In the genomic region with DNA sequence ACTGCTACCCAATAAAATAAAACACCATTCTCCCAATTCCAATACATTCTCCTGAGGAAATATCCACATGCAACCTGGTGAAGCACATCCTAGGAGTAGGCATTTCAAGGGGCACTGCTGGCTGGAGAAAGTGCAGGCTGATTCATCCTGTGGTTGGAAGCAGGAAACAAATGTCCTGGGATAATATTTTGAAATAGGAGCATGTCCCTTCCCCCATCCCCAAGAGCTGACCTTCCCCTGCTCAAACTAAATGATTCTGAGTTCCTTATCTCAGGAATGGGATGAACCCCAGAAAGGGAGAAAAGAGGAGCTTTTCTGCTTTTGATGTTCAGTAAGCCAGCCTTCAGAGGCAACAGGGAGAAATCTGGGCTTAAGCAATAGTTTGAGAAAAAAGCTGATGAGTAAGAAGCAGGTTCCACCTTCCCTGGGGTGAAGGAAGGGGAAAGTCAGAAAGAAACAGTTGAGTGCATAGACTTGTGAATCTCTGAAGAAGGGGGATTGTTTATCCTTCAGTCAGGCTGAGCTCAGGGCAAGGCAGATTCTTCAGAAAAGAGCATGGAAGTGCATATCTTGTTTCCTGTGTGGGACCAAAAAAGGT, we compare ENCODE assay signal across 14 cellular contexts. TPM values are rescaled to one million over a fixed set of nuclear protein-coding genes. Genes with fewer than 3 reads are reported as not detected.
A peak's percentile ranks its signal among the peaks of the same experiment; 100 is the strongest.
DNase-seq lines count a peak whose midpoint lies in the region; ATAC-seq and TF ChIP-seq lines count a peak whose summit lies in the region.
"Had no signal": no experiment of that assay in that cellular context is flagged by ENCODE, and none has a peak within 500 bp of the region (broad histone marks: within the 10 kb centered on the region; RNA-seq: fewer than 3 reads in every experiment).

No MANE protein-coding gene starts in this region.

- H3K9me3 ChIP-seq in breast epithelium (no peaks in the 10 kb centered on the region), adipocyte (ENCODE audit: control insufficient read depth, low read length) (no peaks in the 10 kb centered on the region)
- H3K9me3 ChIP-seq: right lobe of liver, stomach had no signal

- peaks cover 22% of the 10 kb centered on the region for H3K4me1 Mint-ChIP-seq in MCF 10A (ENCODE audit: insufficient read depth, unreplicated experiment)

- H3K27me3 ChIP-seq in breast epithelium (no peaks in the 10 kb centered on the region), adipocyte (replicated peaks; ENCODE audit: control insufficient read depth, insufficient read depth, low read length) (no peaks in the 10 kb centered on the region)
- H3K27me3 ChIP-seq: right lobe of liver, stomach had no signal

- no peaks in the 10 kb centered on the region for H3K27me3 Mint-ChIP-seq in MCF 10A (ENCODE audit: insufficient read depth, unreplicated experiment)

- H3K4me1 ChIP-seq in breast epithelium = no peaks in the 10 kb centered on the region
- H3K4me1 ChIP-seq in adipocyte (ENCODE audit: control insufficient read depth, insufficient read depth, low read length) = peaks cover 21% of the 10 kb centered on the region
- H3K4me1 ChIP-seq: right lobe of liver had no signal

- no peaks in the 10 kb centered on the region for H3K9me3 Mint-ChIP-seq in MCF 10A (ENCODE audit: unreplicated experiment)

- no peak overlapping the region for H3K27ac Mint-ChIP-seq in MCF 10A (ENCODE audit: low read depth, unreplicated experiment)
- H3K27ac Mint-ChIP-seq: activated naive CD4-positive, alpha-beta T cell treated with anti-CD3 and anti-CD28 coated beads, Interleukin-2, amount 10 ng/mL, durations not matched to agents 7 days and 5 days had no signal

- no peak for ATAC-seq in GM18519 (IDR thresholded peaks at IDR 0.05; ENCODE audit: low FRiP score, unreplicated experiment)
- ATAC-seq: right lobe of liver had no signal

- peak overlapping the region; percentile 17 for H3K9ac ChIP-seq in adipocyte (ENCODE audit: low read length)

- CTCF ChIA-PET in MCF 10A (lab: Yijun Ruan, JAX) = interaction anchor here (0.6 to 7.8 kb wide), 5 partner anchors 13 to 206 kb away, joined by 4 to 65 read pairs (median 10); no protein-coding TSS in a partner anchor

- no peak overlapping the region for H3K27ac ChIP-seq in breast epithelium
- H3K27ac ChIP-seq: right lobe of liver, SK-N-MC, stomach had no signal

- BruUV-seq in MCF 10A (replicated peaks; lab: Mats Ljungman, UMichigan) = no TSS peak

- no peaks in the 10 kb centered on the region for H3K36me3 Mint-ChIP-seq in MCF 10A (ENCODE audit: insufficient read depth, unreplicated experiment)

- no peak for TF ChIP-seq CTCF in MCF 10A (IDR thresholded peaks at IDR 0.05; ENCODE audit: unreplicated experiment)
- no peak for TF ChIP-seq CTCF in breast epithelium (IDR thresholded peaks at IDR 0.05)
- TF ChIP-seq CTCF in fibroblast of villous mesenchyme (IDR thresholded peaks at IDR 0.05; ENCODE audit: insufficient read depth, low read depth, low read length) = no peak

- no peak for TF ChIP-seq POLR2A in breast epithelium (IDR thresholded peaks at IDR 0.05)

- no peak overlapping the region for H3K4me3 Mint-ChIP-seq in MCF 10A (ENCODE audit: unreplicated experiment)
- H3K4me3 Mint-ChIP-seq: activated naive CD4-positive, alpha-beta T cell treated with anti-CD3 and anti-CD28 coated beads, Interleukin-2, amount 10 ng/mL, durations not matched to agents 7 days and 5 days had no signal

- H3K4me3 ChIP-seq in breast epithelium = no peak overlapping the region
- H3K4me3 ChIP-seq in adipocyte (ENCODE audit: low read length) = peak overlapping the region; percentile 9
- H3K4me3 ChIP-seq in fibroblast of villous mesenchyme (ENCODE audit: low read depth, low read length) = no peak overlapping the region
- H3K4me3 ChIP-seq: right lobe of liver, SK-N-MC, stomach had no signal

- peak; percentile 83 for DNase-seq in MCF 10A (ENCODE audit: unreplicated experiment)
- DNase-seq in breast epithelium (ENCODE audit: low spot score in 2 of 2) = no peak
- peak; percentile 45 for DNase-seq in adipocyte (ENCODE audit: low read depth)
- peak; percentile 58 for DNase-seq in fibroblast of villous mesenchyme (ENCODE audit: low read depth)
- no peak for DNase-seq in stimulated activated CD8-positive, alpha-beta memory T cell treated with anti-CD3 and anti-CD28 coated beads, Interleukin-4, amount 100 ng/mL, for 48 hours
- no peak for DNase-seq in activated naive CD4-positive, alpha-beta T cell treated with Interleukin-2 at 50 U/mL for 16 hours
- DNase-seq in HT-29 (ENCODE audit: low spot score) = no peak
- DNase-seq: 8988T; activated naive CD4-positive, alpha-beta T cell treated with anti-CD3 and anti-CD28 coated beads, Interleukin-2, amount 10 ng/mL, durations not matched to agents 7 days and 5 days; NK-92 treated with Interleukin-12 subunit alpha and Interleukin-12 subunit beta, amount 100 ng/mL, for 24 hours; right lobe of liver; stomach had no signal

- POLR2A ChIA-PET in MCF 10A (lab: Yijun Ruan, JAX) = interaction anchor here (0.6 to 1.6 kb wide), 2 partner anchors 11 to 557 kb away, joined by 3 read pairs; no protein-coding TSS in a partner anchor

- no peaks in the 10 kb centered on the region for H3K36me3 ChIP-seq in breast epithelium
- no peaks in the 10 kb centered on the region for H3K36me3 ChIP-seq in adipocyte (ENCODE audit: control insufficient read depth, insufficient read depth, low read length, severe bottlenecking)
- H3K36me3 ChIP-seq: right lobe of liver, stomach had no signal

- intact Hi-C loops in MCF 10A (cut with micrococcal nuclease) = no loop called here
- intact Hi-C loops in breast epithelium (cut with DNase I; ENCODE audit: low total_unique reads) = no loop called here

RNA-seq across cellular contexts. Expression of a gene that starts 19.5 kb away (rescaled TPM):
- not detected in 2 replicates for total RNA-seq in MCF 10A (2022)
- 100 to 1,000 TPM in 1 of 3 donors, 10 to 100 TPM in 2; 30.1 to 133 (median 34.7) TPM for total RNA-seq in breast epithelium
- 0.32 and 0.43 TPM in 2 replicates for total RNA-seq in fibroblast of villous mesenchyme
- total RNA-seq in HT-29 (2014; rRNA removed; shearing (Covaris generic)) = not detected in 2 replicates

Comparison
In these comparisons a context has a peak if more than half of its experiments do, and no peak if none do; other contexts are left out.
1. DNase-seq: peak in MCF 10A (single experiment), adipocyte (single experiment) and fibroblast of villous mesenchyme (single experiment); none in breast epithelium (0 of 2), stimulated activated CD8-positive, alpha-beta memory T cell treated with anti-CD3 and anti-CD28 coated beads, Interleukin-4, amount 100 ng/mL, for 48 hours (single experiment), activated naive CD4-positive, alpha-beta T cell treated with Interleukin-2 at 50 U/mL for 16 hours (single experiment) and HT-29 (single experiment).
2. RNA of a gene that starts 19.5 kb away (total RNA-seq): 30.1 to 133 TPM in breast epithelium; 0.32 to 0.43 TPM in fibroblast of villous mesenchyme, not detected in MCF 10A and not detected in HT-29; every median in the first group is over 10 times any median in the second.